25 cellular contexts compared by ENCODE assay signal in genomic region chr3:122716667-122717066, GRCh38.
"Had no signal": no experiment of that assay in that cellular context is flagged by ENCODE, and none has a peak within 500 bp of the region (broad histone marks: within the 10 kb centered on the region; RNA-seq: fewer than 3 reads in every experiment).

No MANE protein-coding gene starts in this region.

- H3K9me3 ChIP-seq: ascending aorta, MG63, Peyer's patch had no signal

- H3K4me1 Mint-ChIP-seq: brain had no signal

- DNase-seq: activated CD4-positive, alpha-beta T cell treated with anti-CD3 and anti-CD28 coated beads for 4 hours; activated CD8-positive, alpha-beta memory T cell treated with anti-CD3 and anti-CD28 coated beads, Interleukin-2, amount 50 U/mL, for 4 hours; activated CD8-positive, alpha-beta T cell treated with anti-CD3 and anti-CD28 coated beads for 36 hours; activated gamma-delta T cell treated with Interleukin-2 at 50 U/mL for 16 hours; activated naive CD4-positive, alpha-beta T cell treated with anti-CD3 and anti-CD28 coated beads, Interleukin-2, amount 50 U/mL, for 16 hours; activated naive CD8-positive, alpha-beta T cell treated with anti-CD3 and anti-CD28 coated beads, Interleukin-2, amount 50 U/mL, for 24 hours; activated T-cell treated with anti-CD3 and anti-CD28 coated beads, Interleukin-2, amount 50 U/mL, for 72 hours; amniotic stem cell; MG63; NCI-H1105 treated with DMSO at 0.1 percent for 48 hours; NCI-H1436 treated with DMSO at 0.1 percent for 48 hours; NCI-H187; NCI-H2081; NCI-H510A treated with DMSO at 0.1 percent for 48 hours; NCI-H69; NK-92 treated with Interleukin-12 subunit alpha and Interleukin-12 subunit beta, amount 100 ng/mL, for 24 hours; Peyer's patch; Right ventricle myocardium superior had no signal

- H3K27ac Mint-ChIP-seq: activated CD8-positive, alpha-beta T cell treated with anti-CD3 and anti-CD28 coated beads for 36 hours; activated naive CD8-positive, alpha-beta T cell treated with anti-CD3 and anti-CD28 coated beads, Interleukin-2, amount 50 U/mL, for 24 hours; activated T-helper 2 cell treated with anti-CD3 and anti-CD28 coated beads, Interferon-gamma antibody, Interleukin-2, Interleukin-4, amounts not matched to agents 10 μg/mL and 5 μg/mL and 100 μg/mL, durations not matched to agents 14 hours and 24 hours and 36 hours; brain; T-helper 1 cell treated with Interleukin-12 subunit alpha and Interleukin-12 subunit beta and Interleukin-4 antibody, amounts not matched to agents 30 μg/mL and 1 μg/mL, for 36 hours had no signal

- H3K27me3 ChIP-seq: ascending aorta, MG63, Peyer's patch had no signal

- H3K27me3 Mint-ChIP-seq: activated CD8-positive, alpha-beta T cell treated with anti-CD3 and anti-CD28 coated beads for 36 hours; activated naive CD8-positive, alpha-beta T cell treated with anti-CD3 and anti-CD28 coated beads, Interleukin-2, amount 50 U/mL, for 24 hours; central memory CD8-positive, alpha-beta T cell had no signal

- H3K4me3 ChIP-seq: ascending aorta, MG63, Peyer's patch had no signal

- H3K9me3 Mint-ChIP-seq: activated CD8-positive, alpha-beta T cell treated with anti-CD3 and anti-CD28 coated beads for 36 hours; activated naive CD8-positive, alpha-beta T cell treated with anti-CD3 and anti-CD28 coated beads, Interleukin-2, amount 50 U/mL, for 24 hours; activated T-cell treated with anti-CD3 and anti-CD28 coated beads, Interleukin-2, amount 50 U/mL, for 72 hours; activated T-helper 2 cell treated with anti-CD3 and anti-CD28 coated beads, Interferon-gamma antibody, Interleukin-2, Interleukin-4, amounts not matched to agents 10 μg/mL and 5 μg/mL and 100 μg/mL, durations not matched to agents 14 hours and 24 hours and 36 hours; brain; central memory CD8-positive, alpha-beta T cell; T-helper 1 cell treated with Interleukin-12 subunit alpha and Interleukin-12 subunit beta and Interleukin-4 antibody, amounts not matched to agents 30 μg/mL and 1 μg/mL, for 36 hours had no signal

- H3K4me3 Mint-ChIP-seq: activated CD8-positive, alpha-beta T cell treated with anti-CD3 and anti-CD28 coated beads for 36 hours; activated naive CD8-positive, alpha-beta T cell treated with anti-CD3 and anti-CD28 coated beads, Interleukin-2, amount 50 U/mL, for 24 hours; activated T-cell treated with anti-CD3 and anti-CD28 coated beads, Interleukin-2, amount 50 U/mL, for 72 hours; brain; central memory CD8-positive, alpha-beta T cell; T-helper 1 cell treated with Interleukin-12 subunit alpha and Interleukin-12 subunit beta and Interleukin-4 antibody, amounts not matched to agents 30 μg/mL and 1 μg/mL, for 36 hours had no signal

- ATAC-seq: activated CD4-positive, CD25-positive, alpha-beta regulatory T cell treated with anti-CD3 and anti-CD28 coated beads, Interleukin-2, amount 50 U/mL, for 24 hours; activated CD8-positive, alpha-beta T cell treated with anti-CD3 and anti-CD28 coated beads for 36 hours; activated naive CD8-positive, alpha-beta T cell treated with anti-CD3 and anti-CD28 coated beads, Interleukin-2, amount 50 U/mL, for 24 hours; activated T-cell treated with anti-CD3 and anti-CD28 coated beads, Interleukin-2, amount 50 U/mL, for 72 hours had no signal

- H3K4me1 ChIP-seq: ascending aorta, Peyer's patch had no signal

- H3K27ac ChIP-seq: ascending aorta, Peyer's patch, RWPE1 had no signal
